ENCODE assay signal across 27 cellular contexts in genomic region chr18:40577255-40577654, GRCh38.
A peak's percentile ranks its signal among the peaks of the same experiment; 100 is the strongest.
DNase-seq lines count a peak whose midpoint lies in the region; ATAC-seq, FAIRE-seq and TF ChIP-seq lines count a peak whose summit lies in the region.
"Had no signal": no experiment of that assay in that cellular context is flagged by ENCODE, and none has a peak within 500 bp of the region (broad histone marks: within the 10 kb centered on the region; RNA-seq: fewer than 3 reads in every experiment).

No MANE protein-coding gene starts in this region.

- H3K79me2 ChIP-seq in SK-N-SH (ENCODE audit: insufficient read depth) (no peaks in the 10 kb centered on the region), astrocyte (ENCODE audit: insufficient read depth, low read length) (no peaks in the 10 kb centered on the region)

- no peaks in the 10 kb centered on the region for H3K9me2 ChIP-seq in SK-N-SH

- ATAC-seq in SK-N-SH treated with all-trans-retinoic acid at 6 μM for 48 hours (peak; percentile 36; the same call in 2 of the 3 replicates), psoas muscle (no peak)
- no peak for ATAC-seq in activated T-cell treated with anti-CD3 and anti-CD28 coated beads, Interleukin-2, amount 50 U/mL, for 4 hours
- ATAC-seq: left ventricle myocardium superior; stimulated activated naive B cell treated with anti-CD40 and anti-IgM and Interleukin-4, amounts not matched to agents 10 μg/mL and 1 μg/mL and 100 μg/mL, for 72 hours had no signal

- no peak overlapping the region for H2AFZ ChIP-seq in SK-N-SH (ENCODE audit: low read depth)
- peak overlapping the region; percentile 51 for H2AFZ ChIP-seq in astrocyte (ENCODE audit: low read depth, low read length)

- H3K9ac ChIP-seq in SK-N-SH (no peak overlapping the region), astrocyte (ENCODE audit: low read length) (no peak overlapping the region)

- no peak for TF ChIP-seq EP300 in SK-N-SH (IDR thresholded peaks at IDR 0.05; ENCODE audit: borderline replicate concordance in 1 of 2, low read depth in 1 of 2, low read length in 1 of 2)

- H3K27me3 ChIP-seq in SK-N-SH (ENCODE audit: insufficient read depth) (no peaks in the 10 kb centered on the region), astrocyte (ENCODE audit: insufficient read depth, low read length) (no peaks in the 10 kb centered on the region), psoas muscle (ENCODE audit: insufficient read depth in 3 of 3, low read length in 2 of 3) (no peaks in the 10 kb centered on the region), Peyer's patch (no peaks in the 10 kb centered on the region)
- H3K27me3 ChIP-seq: colonic mucosa had no signal

- no peak for TF ChIP-seq RAD21 in SK-N-SH (IDR thresholded peaks at IDR 0.05; ENCODE audit: low read length)

- CTCF ChIA-PET in SK-N-SH (lab: Yijun Ruan, JAX): no interaction called here

- POLR2A ChIA-PET in SK-N-SH (lab: Yijun Ruan, JAX): no interaction called here

- H3F3A ChIP-seq in SK-N-SH (replicated peaks; ENCODE audit: insufficient read depth): no peaks in the 10 kb centered on the region

- H4K20me1 ChIP-seq in SK-N-SH (ENCODE audit: insufficient read depth) (no peaks in the 10 kb centered on the region), astrocyte (ENCODE audit: insufficient read depth, low read length) (no peaks in the 10 kb centered on the region)

- no peak overlapping the region for H3K27ac ChIP-seq in SK-N-SH (ENCODE audit: low read depth in 2 of 2, low read length in 1 of 2)
- no peak overlapping the region for H3K27ac ChIP-seq in astrocyte (ENCODE audit: low read depth, low read length)
- H3K27ac ChIP-seq in mesodermal cell (ENCODE audit: low read depth, low read length, severe bottlenecking): peak overlapping the region; percentile 11
- H3K27ac ChIP-seq in psoas muscle: no peak overlapping the region
- no peak overlapping the region for H3K27ac ChIP-seq in Peyer's patch
- H3K27ac ChIP-seq: colonic mucosa had no signal

- DNase-seq in SK-N-SH: no peak
- peak; percentile 75 for DNase-seq in astrocyte (ENCODE audit: low read depth)
- DNase-seq in NCI-H69 (lab: John Stamatoyannopoulos, UW): no peak
- no peak for DNase-seq in activated T-cell treated with anti-CD3 and anti-CD28 coated beads, Interleukin-2, amount 50 U/mL, for 4 hours
- DNase-seq in psoas muscle: no peak
- DNase-seq in Peyer's patch: no peak
- DNase-seq: activated naive CD4-positive, alpha-beta T cell treated with anti-CD3 and anti-CD28 coated beads, Interleukin-2, amount 50 U/mL, for 16 hours; AML-193; CD4-positive, alpha-beta T cell; colonic mucosa; effector CD8-positive, alpha-beta T cell; left ventricle myocardium superior; naive B cell; NCI-H1092 treated with DMSO at 0.1 percent for 48 hours; NCI-H2029; NCI-H526; stimulated activated naive B cell treated with anti-CD40 and anti-IgM and Interleukin-4, amounts not matched to agents 10 μg/mL and 1 μg/mL and 100 μg/mL, for 72 hours had no signal

- no peaks in the 10 kb centered on the region for H3K36me3 ChIP-seq in SK-N-SH (replicated peaks in 1 of 2; ENCODE audit: control insufficient read depth in 1 of 2, insufficient read depth in 2 of 2, low read length in 1 of 2)
- H3K36me3 ChIP-seq in astrocyte (ENCODE audit: insufficient read depth, low read length): no peaks in the 10 kb centered on the region
- no peaks in the 10 kb centered on the region for H3K36me3 ChIP-seq in mesodermal cell (ENCODE audit: control insufficient read depth, insufficient read depth, low read length)
- no peaks in the 10 kb centered on the region for H3K36me3 ChIP-seq in psoas muscle (ENCODE audit: insufficient read depth in 1 of 2, low read depth in 1 of 2)
- H3K36me3 ChIP-seq in Peyer's patch: no peaks in the 10 kb centered on the region
- H3K36me3 ChIP-seq: colonic mucosa had no signal

- FAIRE-seq in astrocyte (lab: Jason Lieb, UNC): no peak
- FAIRE-seq: A204.1, bronchial epithelial cell, GM18507, islet of Langerhans had no signal

- no peaks in the 10 kb centered on the region for H3K4me1 Mint-ChIP-seq in astrocyte (ENCODE audit: low read depth, unreplicated experiment)
- no peaks in the 10 kb centered on the region for H3K4me1 Mint-ChIP-seq in activated T-cell treated with anti-CD3 and anti-CD28 coated beads, Interleukin-2, amount 50 U/mL, for 4 hours (ENCODE audit: low read depth)
- H3K4me1 Mint-ChIP-seq: mesothelial cell of epicardium; naive B cell; stimulated activated naive B cell treated with anti-CD40 and anti-IgM and Interleukin-4, amounts not matched to agents 10 μg/mL and 1 μg/mL and 100 μg/mL, for 72 hours had no signal

- H3K36me3 Mint-ChIP-seq in astrocyte (ENCODE audit: low read depth, unreplicated experiment): no peaks in the 10 kb centered on the region
- no peaks in the 10 kb centered on the region for H3K36me3 Mint-ChIP-seq in activated T-cell treated with anti-CD3 and anti-CD28 coated beads, Interleukin-2, amount 50 U/mL, for 4 hours (ENCODE audit: insufficient read depth)
- H3K36me3 Mint-ChIP-seq: mesothelial cell of epicardium; naive B cell; stimulated activated naive B cell treated with anti-CD40 and anti-IgM and Interleukin-4, amounts not matched to agents 10 μg/mL and 1 μg/mL and 100 μg/mL, for 72 hours; type B pancreatic cell had no signal

- H3K4me2 ChIP-seq in SK-N-SH (no peak overlapping the region), astrocyte (ENCODE audit: low read length) (peak overlapping the region; percentile 32)

- H3K4me3 ChIP-seq in SK-N-SH (ENCODE audit: low read depth in 2 of 2, low read length in 1 of 2) (no peak overlapping the region), astrocyte (ENCODE audit: insufficient read depth, low read depth, low read length) (no peak overlapping the region), mesodermal cell (ENCODE audit: extremely low read depth, insufficient read depth, low read length, poor library complexity, severe bottlenecking) (no peak overlapping the region), psoas muscle (no peak overlapping the region), Peyer's patch (no peak overlapping the region)
- H3K4me3 ChIP-seq: colonic mucosa had no signal

- H3K4me1 ChIP-seq in SK-N-SH (ENCODE audit: control insufficient read depth in 1 of 2, insufficient read depth in 2 of 2, low read depth in 1 of 2, low read length in 1 of 2) (no peaks in the 10 kb centered on the region), astrocyte (ENCODE audit: insufficient read depth, low read length) (peaks cover 6% of the 10 kb centered on the region), mesodermal cell (ENCODE audit: control insufficient read depth, insufficient read depth, low read length, poor library complexity, severe bottlenecking) (no peaks in the 10 kb centered on the region), psoas muscle (no peaks in the 10 kb centered on the region), Peyer's patch (no peaks in the 10 kb centered on the region)
- H3K4me1 ChIP-seq: colonic mucosa had no signal

- no peaks in the 10 kb centered on the region for H3K9me3 ChIP-seq in SK-N-SH
- H3K9me3 ChIP-seq in astrocyte (ENCODE audit: insufficient read depth, low read depth, low read length): no peaks in the 10 kb centered on the region
- no peaks in the 10 kb centered on the region for H3K9me3 ChIP-seq in mesodermal cell (ENCODE audit: control insufficient read depth, low read length)
- H3K9me3 ChIP-seq in psoas muscle: no peaks in the 10 kb centered on the region
- H3K9me3 ChIP-seq in Peyer's patch: no peaks in the 10 kb centered on the region
- H3K9me3 ChIP-seq: colonic mucosa had no signal

- TF ChIP-seq POLR2A in Peyer's patch (IDR thresholded peaks at IDR 0.05): no peak

- no peaks in the 10 kb centered on the region for H3K9me3 Mint-ChIP-seq in astrocyte (ENCODE audit: unreplicated experiment)
- peaks cover 6% of the 10 kb centered on the region for H3K9me3 Mint-ChIP-seq in activated T-cell treated with anti-CD3 and anti-CD28 coated beads, Interleukin-2, amount 50 U/mL, for 4 hours
- H3K9me3 Mint-ChIP-seq: mesothelial cell of epicardium, type B pancreatic cell had no signal

- no peak overlapping the region for H3K4me3 Mint-ChIP-seq in astrocyte (ENCODE audit: unreplicated experiment)
- H3K4me3 Mint-ChIP-seq in activated T-cell treated with anti-CD3 and anti-CD28 coated beads, Interleukin-2, amount 50 U/mL, for 4 hours: no peak overlapping the region
- H3K4me3 Mint-ChIP-seq: CD4-positive, alpha-beta T cell; mesothelial cell of epicardium; naive B cell; stimulated activated naive B cell treated with anti-CD40 and anti-IgM and Interleukin-4, amounts not matched to agents 10 μg/mL and 1 μg/mL and 100 μg/mL, for 72 hours; T-helper 2 cell treated with Interferon-gamma antibody and Interleukin-4, amounts not matched to agents 5 μg/mL and 100 μg/mL, for 36 hours; type B pancreatic cell had no signal

- no peak for TF ChIP-seq CTCF in SK-N-SH (IDR thresholded peaks at IDR 0.05)
- TF ChIP-seq CTCF in astrocyte (IDR thresholded peaks at IDR 0.05; ENCODE audit: insufficient read depth, low read depth, low read length): no peak
- no peak for TF ChIP-seq CTCF in psoas muscle (IDR thresholded peaks at IDR 0.05)
- TF ChIP-seq CTCF in Peyer's patch (IDR thresholded peaks at IDR 0.05): no peak

- no peaks in the 10 kb centered on the region for H3K27me3 Mint-ChIP-seq in astrocyte (ENCODE audit: low read depth, unreplicated experiment)
- H3K27me3 Mint-ChIP-seq in activated T-cell treated with anti-CD3 and anti-CD28 coated beads, Interleukin-2, amount 50 U/mL, for 4 hours (ENCODE audit: low read depth): no peaks in the 10 kb centered on the region
- H3K27me3 Mint-ChIP-seq: CD4-positive, alpha-beta T cell; naive B cell; stimulated activated naive B cell treated with anti-CD40 and anti-IgM and Interleukin-4, amounts not matched to agents 10 μg/mL and 1 μg/mL and 100 μg/mL, for 72 hours; type B pancreatic cell had no signal

- intact Hi-C loops in psoas muscle (cut with DNase I): no loop called here

- no peak overlapping the region for H3K27ac Mint-ChIP-seq in astrocyte (ENCODE audit: unreplicated experiment)
- H3K27ac Mint-ChIP-seq: activated T-helper 2 cell treated with anti-CD3 and anti-CD28 coated beads, Interferon-gamma antibody, Interleukin-2, Interleukin-4, amounts not matched to agents 10 μg/mL and 5 μg/mL and 100 μg/mL, durations not matched to agents 14 hours and 24 hours and 36 hours; CD4-positive, alpha-beta T cell; mesothelial cell of epicardium; naive B cell; stimulated activated naive B cell treated with anti-CD40 and anti-IgM and Interleukin-4, amounts not matched to agents 10 μg/mL and 1 μg/mL and 100 μg/mL, for 72 hours; T-helper 2 cell treated with Interferon-gamma antibody and Interleukin-4, amounts not matched to agents 5 μg/mL and 100 μg/mL, for 36 hours; type B pancreatic cell had no signal

TF ChIP-seq in SK-N-SH treated with all-trans-retinoic acid at 6 μM for 48 hours, 23 proteins besides CTCF, POLR2A, EP300 and RAD21 (continues in another document):
- TF ChIP-seq OSR1 (CRISPR knock-in tag; IDR thresholded peaks at IDR 0.05): no peak

TF ChIP-seq in SK-N-SH, 30 proteins besides CTCF, POLR2A, EP300 and RAD21:
- no peak for TF ChIP-seq RXRA (IDR thresholded peaks at IDR 0.05; ENCODE audit: borderline replicate concordance, low read depth)
